In genomic region chr10:50333872-50334271, GRCh38 we compare ENCODE assay signal across 21 cellular contexts.
A peak's percentile ranks its signal among the peaks of the same experiment; 100 is the strongest.
DNase-seq lines count a peak whose midpoint lies in the region; ATAC-seq, FAIRE-seq and TF ChIP-seq lines count a peak whose summit lies in the region.
"Had no signal": no experiment of that assay in that cellular context is flagged by ENCODE, and none has a peak within 500 bp of the region (broad histone marks: within the 10 kb centered on the region; RNA-seq: fewer than 3 reads in every experiment).

No MANE protein-coding gene starts in this region.

- TF ChIP-seq POLR2A in gastroesophageal sphincter (IDR thresholded peaks at IDR 0.05): no peak

- dilution Hi-C loops in mammary epithelial cell (cut with HindIII; ENCODE audit: low sequenced_read_pairs): no loop called here

- H3K27ac Mint-ChIP-seq in activated CD4-positive, alpha-beta T cell treated with anti-CD3 and anti-CD28 coated beads for 36 hours: no peak overlapping the region
- peak overlapping the region; percentile 66 for H3K27ac Mint-ChIP-seq in T-helper 17 cell
- no peak overlapping the region for H3K27ac Mint-ChIP-seq in stimulated activated effector memory CD8-positive, alpha-beta T cell treated with anti-CD3 and anti-CD28 coated beads, Interleukin-12 subunit alpha, Interleukin-12 subunit beta, amount 100 ng/mL, for 72 hours
- H3K27ac Mint-ChIP-seq: HFFc6, IgD-negative memory B cell had no signal

- POLR2A ChIA-PET in activated CD4-positive, alpha-beta T cell treated with anti-CD3 and anti-CD28 coated beads for 36 hours (lab: Charles Lee): no interaction called here

- TF ChIP-seq EP300 in gastroesophageal sphincter (IDR thresholded peaks at IDR 0.05): no peak

- in situ Hi-C loops in mammary epithelial cell (cut with MboI; ENCODE audit: low sequenced_read_pairs in 2 of 2): no loop called here

- BruUV-seq in mammary epithelial cell (replicated peaks; lab: Mats Ljungman, UMichigan): no TSS peak

- H3K4me2 ChIP-seq in mammary epithelial cell (ENCODE audit: insufficient read depth, low read depth, low read length): no peak overlapping the region
- H3K4me2 ChIP-seq: BLaER1 had no signal

- TF ChIP-seq CTCF in gastroesophageal sphincter (IDR thresholded peaks at IDR 0.05) (no peak), mammary epithelial cell (conservative IDR thresholded peaks at IDR 0.05 in 1 of 2, IDR thresholded peaks at IDR 0.05 in 1 of 2; ENCODE audit: extremely low read depth in 1 of 2, insufficient read depth in 1 of 2, low read depth in 1 of 2, low read length in 2 of 2) (no peak)

- peak; percentile 57 for ATAC-seq in activated CD4-positive, alpha-beta T cell treated with anti-CD3 and anti-CD28 coated beads for 36 hours
- ATAC-seq in T-helper 17 cell: no peak
- peak; percentile 73 for ATAC-seq in stimulated activated effector memory CD8-positive, alpha-beta T cell treated with anti-CD3 and anti-CD28 coated beads, Interleukin-12 subunit alpha, Interleukin-12 subunit beta, amount 100 ng/mL, for 72 hours
- ATAC-seq in gastroesophageal sphincter: no peak
- ATAC-seq: HCT116, HepG2 had no signal

- no peaks in the 10 kb centered on the region for H4K20me1 ChIP-seq in mammary epithelial cell (ENCODE audit: insufficient read depth, low read length)
- H4K20me1 ChIP-seq: BLaER1 had no signal

- H3K79me2 ChIP-seq in mammary epithelial cell (ENCODE audit: insufficient read depth, low read length): peaks cover under 1% of the 10 kb centered on the region

- peaks cover 4% of the 10 kb centered on the region for H3K36me3 Mint-ChIP-seq in activated CD4-positive, alpha-beta T cell treated with anti-CD3 and anti-CD28 coated beads for 36 hours (ENCODE audit: low read depth)
- peaks cover 2% of the 10 kb centered on the region for H3K36me3 Mint-ChIP-seq in T-helper 17 cell (ENCODE audit: low read depth)
- H3K36me3 Mint-ChIP-seq in stimulated activated effector memory CD8-positive, alpha-beta T cell treated with anti-CD3 and anti-CD28 coated beads, Interleukin-12 subunit alpha, Interleukin-12 subunit beta, amount 100 ng/mL, for 72 hours: no peaks in the 10 kb centered on the region

- no peak overlapping the region for H3K9ac ChIP-seq in mammary epithelial cell (ENCODE audit: insufficient read depth, low read length)
- H3K9ac ChIP-seq: BLaER1 had no signal

- H3K27me3 ChIP-seq in gastroesophageal sphincter (no peaks in the 10 kb centered on the region), mammary epithelial cell (ENCODE audit: insufficient read depth, low read length) (no peaks in the 10 kb centered on the region)
- H3K27me3 ChIP-seq: BLaER1 had no signal

- no peak overlapping the region for H2AFZ ChIP-seq in mammary epithelial cell (ENCODE audit: low read depth, low read length)

- H3K9me3 Mint-ChIP-seq in activated CD4-positive, alpha-beta T cell treated with anti-CD3 and anti-CD28 coated beads for 36 hours (ENCODE audit: low read depth): no peaks in the 10 kb centered on the region
- H3K9me3 Mint-ChIP-seq in stimulated activated effector memory CD8-positive, alpha-beta T cell treated with anti-CD3 and anti-CD28 coated beads, Interleukin-12 subunit alpha, Interleukin-12 subunit beta, amount 100 ng/mL, for 72 hours: no peaks in the 10 kb centered on the region
- H3K9me3 Mint-ChIP-seq: CD14-positive monocyte; CD8-positive, alpha-beta memory T cell; HFFc6; IgD-negative memory B cell had no signal

- no peak for DNase-seq in activated CD4-positive, alpha-beta T cell treated with anti-CD3 and anti-CD28 coated beads for 36 hours
- DNase-seq in activated CD4-positive, alpha-beta T cell treated with anti-CD3 and anti-CD28 coated beads, Interleukin-2, amount 50 U/mL, for 48 hours: no peak
- DNase-seq in T-helper 17 cell (no peak), COLO829 (ENCODE audit: low spot score) (no peak), mammary epithelial cell (no peak)
- no peak for DNase-seq in stimulated activated effector memory CD8-positive, alpha-beta T cell treated with anti-CD3 and anti-CD28 coated beads, Interleukin-12 subunit alpha, Interleukin-12 subunit beta, amount 100 ng/mL, for 72 hours (ENCODE audit: low spot score in 2 of 2)
- DNase-seq: 8988T; Caco-2; CD8-positive, alpha-beta memory T cell; GF-D8; GOT3; H7; HFFc6 had no signal

- H3K9me3 ChIP-seq in T-helper 17 cell (ENCODE audit: control insufficient read depth, low read length, poor library complexity, severe bottlenecking) (no peaks in the 10 kb centered on the region), gastroesophageal sphincter (no peaks in the 10 kb centered on the region), mammary epithelial cell (replicated peaks; ENCODE audit: insufficient read depth, low read length) (no peaks in the 10 kb centered on the region)
- H3K9me3 ChIP-seq: BLaER1, Caco-2 had no signal

- peaks cover 15% of the 10 kb centered on the region for H3K4me1 Mint-ChIP-seq in activated CD4-positive, alpha-beta T cell treated with anti-CD3 and anti-CD28 coated beads for 36 hours
- peaks cover 29% of the 10 kb centered on the region for H3K4me1 Mint-ChIP-seq in T-helper 17 cell
- H3K4me1 Mint-ChIP-seq in stimulated activated effector memory CD8-positive, alpha-beta T cell treated with anti-CD3 and anti-CD28 coated beads, Interleukin-12 subunit alpha, Interleukin-12 subunit beta, amount 100 ng/mL, for 72 hours: peaks cover 37% of the 10 kb centered on the region

- H3K4me1 ChIP-seq in gastroesophageal sphincter (peaks cover 0 to 10% (median 0%) of the 10 kb centered on the region in 3 donors), mammary epithelial cell (ENCODE audit: insufficient read depth, low read length) (no peaks in the 10 kb centered on the region)
- H3K4me1 ChIP-seq: BLaER1, Caco-2 had no signal

- H3K36me3 ChIP-seq in gastroesophageal sphincter (peaks cover 0 to 8% of the 10 kb centered on the region in 2 donors), mammary epithelial cell (ENCODE audit: insufficient read depth, low read length) (no peaks in the 10 kb centered on the region)
- H3K36me3 ChIP-seq: BLaER1 had no signal

- H3K27ac ChIP-seq in gastroesophageal sphincter (no peak overlapping the region), mammary epithelial cell (ENCODE audit: insufficient read depth, low read depth, low read length) (no peak overlapping the region)
- H3K27ac ChIP-seq: BLaER1 had no signal

- intact Hi-C loops in activated CD4-positive, alpha-beta T cell treated with anti-CD3 and anti-CD28 coated beads for 36 hours (cut with DNase I, micrococcal nuclease): no loop called here
- intact Hi-C loops in mammary epithelial cell (cut with micrococcal nuclease): no loop called here

- peak; percentile 10 for FAIRE-seq in colon (lab: Jason Lieb, UNC)
- FAIRE-seq: D721Med, HepG2 had no signal

- no peaks in the 10 kb centered on the region for H3K27me3 Mint-ChIP-seq in activated CD4-positive, alpha-beta T cell treated with anti-CD3 and anti-CD28 coated beads for 36 hours
- no peaks in the 10 kb centered on the region for H3K27me3 Mint-ChIP-seq in T-helper 17 cell
- H3K27me3 Mint-ChIP-seq: CD8-positive, alpha-beta memory T cell; IgD-negative memory B cell had no signal

- CTCF ChIA-PET in activated CD4-positive, alpha-beta T cell treated with anti-CD3 and anti-CD28 coated beads for 36 hours (lab: Charles Lee): no interaction called here
- CTCF ChIA-PET in mammary epithelial cell (lab: Charles Lee; ENCODE audit: low non-redundant PET): no interaction called here

- no peak overlapping the region for H3K4me3 Mint-ChIP-seq in activated CD4-positive, alpha-beta T cell treated with anti-CD3 and anti-CD28 coated beads for 36 hours
- H3K4me3 Mint-ChIP-seq in T-helper 17 cell: no peak overlapping the region
- H3K4me3 Mint-ChIP-seq in stimulated activated effector memory CD8-positive, alpha-beta T cell treated with anti-CD3 and anti-CD28 coated beads, Interleukin-12 subunit alpha, Interleukin-12 subunit beta, amount 100 ng/mL, for 72 hours: no peak overlapping the region
- H3K4me3 Mint-ChIP-seq: CD14-positive monocyte; CD8-positive, alpha-beta memory T cell; HFFc6; IgD-negative memory B cell had no signal

- H3K4me3 ChIP-seq in gastroesophageal sphincter (no peak overlapping the region), mammary epithelial cell (replicated peaks in 1 of 3; ENCODE audit: insufficient read depth in 1 of 3, low read depth in 2 of 3, low read length in 3 of 3) (no peak overlapping the region)
- H3K4me3 ChIP-seq: BLaER1 had no signal

Comparison
In these comparisons a context has a peak if more than half of its experiments do, and no peak if none do; other contexts are left out.
1. ATAC-seq: peak in activated CD4-positive, alpha-beta T cell treated with anti-CD3 and anti-CD28 coated beads for 36 hours (single experiment) and stimulated activated effector memory CD8-positive, alpha-beta T cell treated with anti-CD3 and anti-CD28 coated beads, Interleukin-12 subunit alpha, Interleukin-12 subunit beta, amount 100 ng/mL, for 72 hours (single experiment); none in T-helper 17 cell (single experiment) and gastroesophageal sphincter (single experiment).